In the genomic region with DNA sequence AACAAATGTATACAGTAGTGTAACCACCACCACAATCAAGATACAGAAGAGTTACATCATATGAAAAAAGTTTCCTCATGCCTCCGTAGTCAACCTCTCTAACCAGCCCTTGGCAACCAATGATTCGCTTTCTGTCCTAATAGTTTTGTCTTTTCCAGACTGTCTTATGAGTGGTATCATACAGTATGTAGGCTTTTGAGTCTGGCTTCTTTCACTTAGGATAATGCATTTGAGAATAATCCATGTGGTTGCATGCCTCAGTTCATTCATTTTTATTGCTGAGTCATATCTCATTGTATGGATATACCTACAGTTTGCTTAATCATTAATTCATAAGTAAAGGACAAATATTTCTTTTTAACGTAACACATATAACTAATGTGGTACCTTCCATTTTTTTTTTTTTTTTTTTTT, we compare ENCODE assay signal across 19 cellular contexts.
DNase-seq lines count a peak whose midpoint lies in the region; ATAC-seq lines count a peak whose summit lies in the region.
"Had no signal": no experiment of that assay in that cellular context is flagged by ENCODE, and none has a peak within 500 bp of the region (broad histone marks: within the 10 kb centered on the region; RNA-seq: fewer than 3 reads in every experiment).

No MANE protein-coding gene starts in this region.

- peaks cover 41% of the 10 kb centered on the region for H3K79me2 ChIP-seq in Karpas-422 (ENCODE audit: low read length)

- peak overlapping the region; percentile 59 for H3K27ac ChIP-seq in Karpas-422 (ENCODE audit: low read length)
- H3K27ac ChIP-seq: BLaER1, body of pancreas, dorsolateral prefrontal cortex, left ventricle myocardium inferior had no signal

- H3K36me3 ChIP-seq in Karpas-422 (ENCODE audit: insufficient read depth, low read length) = peaks cover 6% of the 10 kb centered on the region
- H3K36me3 ChIP-seq: left ventricle myocardium inferior had no signal

- peak overlapping the region; percentile 76 for H3K27ac Mint-ChIP-seq in activated T-helper 17 cell treated with anti-CD3 and anti-CD28 coated beads, Interleukin-2, amount 50 U/mL, for 72 hours
- H3K27ac Mint-ChIP-seq: stimulated activated effector memory CD8-positive, alpha-beta T cell treated with anti-CD3 and anti-CD28 coated beads, Interleukin-12 subunit alpha, Interleukin-12 subunit beta, amount 100 ng/mL, for 72 hours had no signal

- H3K4me1 Mint-ChIP-seq in activated T-helper 17 cell treated with anti-CD3 and anti-CD28 coated beads, Interleukin-2, amount 50 U/mL, for 72 hours = peaks cover 27% of the 10 kb centered on the region

- no peak overlapping the region for H3K9ac ChIP-seq in Karpas-422 (ENCODE audit: low read length)
- H3K9ac ChIP-seq: BLaER1 had no signal

- no peaks in the 10 kb centered on the region for H3K9me3 ChIP-seq in Karpas-422 (ENCODE audit: low read length)
- H3K9me3 ChIP-seq: left ventricle myocardium inferior had no signal

- no peaks in the 10 kb centered on the region for H3K9me3 Mint-ChIP-seq in activated T-helper 17 cell treated with anti-CD3 and anti-CD28 coated beads, Interleukin-2, amount 50 U/mL, for 72 hours
- H3K9me3 Mint-ChIP-seq: stimulated activated effector memory CD8-positive, alpha-beta T cell treated with anti-CD3 and anti-CD28 coated beads, Interleukin-12 subunit alpha, Interleukin-12 subunit beta, amount 100 ng/mL, for 72 hours had no signal

- H3K27me3 ChIP-seq in Karpas-422 (ENCODE audit: low read length) = no peaks in the 10 kb centered on the region
- H3K27me3 ChIP-seq: BLaER1, body of pancreas had no signal

- peaks cover 36% of the 10 kb centered on the region for H3K36me3 Mint-ChIP-seq in activated T-helper 17 cell treated with anti-CD3 and anti-CD28 coated beads, Interleukin-2, amount 50 U/mL, for 72 hours (ENCODE audit: low read depth)

- H4K20me1 ChIP-seq in Karpas-422 (ENCODE audit: insufficient read depth, low read depth, low read length) = no peaks in the 10 kb centered on the region
- H4K20me1 ChIP-seq: BLaER1 had no signal

- no peak overlapping the region for H3K4me3 ChIP-seq in Karpas-422 (ENCODE audit: low read length)
- H3K4me3 ChIP-seq: BLaER1, body of pancreas, dorsolateral prefrontal cortex, left ventricle myocardium inferior had no signal

- peak; percentile 64 for DNase-seq in EH (ENCODE audit: low read depth)
- DNase-seq in Karpas-422 = no peak
- DNase-seq in fibroblast of peridontal ligament (ENCODE audit: extremely low read depth) = peak; percentile 84
- no peak for DNase-seq in NCI-H1092 treated with DMSO at 0.1 percent for 48 hours (lab: John Stamatoyannopoulos, UW)
- DNase-seq in NCI-H1105 treated with DMSO at 0.1 percent for 48 hours (lab: John Stamatoyannopoulos, UW) = no peak
- DNase-seq in NCI-H187 (lab: John Stamatoyannopoulos, UW) = no peak
- DNase-seq in activated effector memory CD4-positive, alpha-beta T cell treated with Interleukin-2 at 50 U/mL for 16 hours = no peak
- DNase-seq: activated naive CD4-positive, alpha-beta T cell; body of pancreas; DMS153; dorsolateral prefrontal cortex; left ventricle myocardium inferior; MM.1S; NCI-H774; RPMI8226 had no signal

- no peak overlapping the region for H2AFZ ChIP-seq in Karpas-422 (ENCODE audit: low read length)

- ATAC-seq in activated T-helper 17 cell treated with anti-CD3 and anti-CD28 coated beads, Interleukin-2, amount 50 U/mL, for 72 hours (replicated peaks) = peak; percentile 39
- ATAC-seq: activated CD4-positive, CD25-positive, alpha-beta regulatory T cell treated with anti-CD3 and anti-CD28 coated beads, Interleukin-2, amount 50 U/mL, for 24 hours; body of pancreas; stimulated activated effector memory CD8-positive, alpha-beta T cell treated with anti-CD3 and anti-CD28 coated beads, Interleukin-12 subunit alpha, Interleukin-12 subunit beta, amount 100 ng/mL, for 72 hours had no signal

- no peak overlapping the region for H3K4me2 ChIP-seq in Karpas-422 (ENCODE audit: low read depth, low read length, poor library complexity, severe bottlenecking)
- H3K4me2 ChIP-seq: BLaER1 had no signal

- H3K4me3 Mint-ChIP-seq in activated T-helper 17 cell treated with anti-CD3 and anti-CD28 coated beads, Interleukin-2, amount 50 U/mL, for 72 hours = no peak overlapping the region
- H3K4me3 Mint-ChIP-seq: stimulated activated effector memory CD8-positive, alpha-beta T cell treated with anti-CD3 and anti-CD28 coated beads, Interleukin-12 subunit alpha, Interleukin-12 subunit beta, amount 100 ng/mL, for 72 hours had no signal

- no peaks in the 10 kb centered on the region for H3K27me3 Mint-ChIP-seq in activated T-helper 17 cell treated with anti-CD3 and anti-CD28 coated beads, Interleukin-2, amount 50 U/mL, for 72 hours

- H3K9me2 ChIP-seq in Karpas-422 (replicated peaks; ENCODE audit: insufficient read depth, low read length) = no peaks in the 10 kb centered on the region

- peaks cover 54% of the 10 kb centered on the region for H3K4me1 ChIP-seq in Karpas-422 (ENCODE audit: low read length)
- H3K4me1 ChIP-seq: body of pancreas, left ventricle myocardium inferior had no signal

Comparison
In these comparisons a context has a peak if more than half of its experiments do, and no peak if none do; other contexts are left out.
1. DNase-seq: peak in EH (single experiment) and fibroblast of peridontal ligament (single experiment); none in Karpas-422 (single experiment), NCI-H1092 treated with DMSO at 0.1 percent for 48 hours (single experiment), NCI-H1105 treated with DMSO at 0.1 percent for 48 hours (single experiment), NCI-H187 (0 of 2) and activated effector memory CD4-positive, alpha-beta T cell treated with Interleukin-2 at 50 U/mL for 16 hours (single experiment).